In the genomic region with DNA sequence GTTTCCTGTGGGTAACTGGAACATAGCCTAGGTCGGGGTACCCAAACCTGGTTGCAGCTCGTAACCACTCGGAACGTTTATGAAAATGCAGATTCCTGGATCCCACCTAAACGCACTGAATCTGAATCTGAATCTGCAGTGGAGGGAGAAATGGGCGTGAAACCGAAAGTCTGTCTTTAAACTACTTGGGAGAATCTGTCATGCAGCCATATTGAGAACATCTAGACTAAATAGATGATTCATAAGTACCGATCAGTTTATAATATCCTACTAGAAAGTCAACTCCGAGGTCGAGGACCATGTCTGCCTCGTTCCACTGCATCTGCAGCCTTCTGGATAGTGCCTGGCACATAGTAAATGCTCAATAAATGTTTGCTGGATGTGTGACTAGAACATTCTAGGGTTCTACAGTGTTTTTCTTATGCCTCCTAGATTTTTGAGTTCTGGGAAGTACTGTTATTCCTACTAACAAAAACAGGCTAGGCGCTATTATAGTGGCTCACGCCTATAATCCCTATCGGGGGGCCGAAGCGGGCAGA, we compare ENCODE assay signal across 8 cellular contexts. TPM values are rescaled to one million over a fixed set of nuclear protein-coding genes. Genes with fewer than 3 reads are reported as not detected.
A peak's percentile ranks its signal among the peaks of the same experiment; 100 is the strongest.
DNase-seq lines count a peak whose midpoint lies in the region; TF ChIP-seq lines count a peak whose summit lies in the region.

No MANE protein-coding gene starts in this region.

- H3K4me1 ChIP-seq in CD4-positive, alpha-beta memory T cell (ENCODE audit: insufficient read depth, low read length), result peaks cover 32% of the 10 kb centered on the region
- H3K4me1 ChIP-seq in muscle layer of colon (ENCODE audit: insufficient read depth, low read length), result peaks cover 15% of the 10 kb centered on the region

- H3K4me3 Mint-ChIP-seq in CD4-positive, alpha-beta memory T cell, result peak overlapping the region; percentile 89 to 99 (median 92)

- H3K4me3 ChIP-seq in CD4-positive, alpha-beta memory T cell (ENCODE audit: low read length in 2 of 2), result peak overlapping the region; percentile 78 to 98
- peak overlapping the region; percentile 63 for H3K4me3 ChIP-seq in Jurkat, Clone E6-1 (ENCODE audit: low read length)
- H3K4me3 ChIP-seq in cardiac fibroblast (replicated peaks in 1 of 2; ENCODE audit: low read depth in 2 of 2, low read length in 2 of 2) (peak overlapping the region; percentile 91), muscle layer of colon (ENCODE audit: low read depth in 1 of 2, low read length in 2 of 2) (peak overlapping the region; percentile 99)

- peak overlapping the region; percentile 91 to 99 (median 97) for H3K27ac Mint-ChIP-seq in CD4-positive, alpha-beta memory T cell

- no peaks in the 10 kb centered on the region for H3K27me3 ChIP-seq in CD4-positive, alpha-beta memory T cell (ENCODE audit: insufficient read depth, low read length)
- H3K27me3 ChIP-seq in muscle layer of colon (ENCODE audit: control insufficient read depth in 1 of 2, insufficient read depth in 2 of 2, low read length in 2 of 2), result no peaks in the 10 kb centered on the region

- peak overlapping the region; percentile 89 for H3K9ac ChIP-seq in muscle layer of colon (ENCODE audit: low read length)

- peak overlapping the region; percentile 83 for H3K27ac ChIP-seq in CD4-positive, alpha-beta memory T cell (ENCODE audit: low read depth, low read length)
- H3K27ac ChIP-seq in muscle layer of colon (ENCODE audit: low read depth, low read length), result peak overlapping the region; percentile 93

- CTCF ChIA-PET in CD4-positive, alpha-beta memory T cell (lab: Charles Lee; ENCODE audit: partially characterized antibody), result interaction anchor here (0.7 to 1.6 kb wide), 2 partner anchors 12 to 495 kb away, joined by 3 read pairs; a partner anchor contains a TSS

- POLR2A ChIA-PET in CD4-positive, alpha-beta memory T cell (lab: Charles Lee; ENCODE audit: partially characterized antibody), result interaction anchor here (0.8 to 1.8 kb wide), 2 partner anchors 18 to 39 kb away, joined by 3 to 5 read pairs; no protein-coding TSS in a partner anchor

- intact Hi-C loops in CD4-positive, alpha-beta memory T cell (cut with micrococcal nuclease), result no loop called here

- peaks cover 22% of the 10 kb centered on the region for H3K36me3 ChIP-seq in CD4-positive, alpha-beta memory T cell (ENCODE audit: insufficient read depth, low read length)
- peaks cover 20% of the 10 kb centered on the region for H3K36me3 ChIP-seq in muscle layer of colon (ENCODE audit: insufficient read depth, low read length)

- H3K9me3 ChIP-seq in CD4-positive, alpha-beta memory T cell (ENCODE audit: control insufficient read depth in 1 of 2, low read length in 2 of 2), result no peaks in the 10 kb centered on the region
- H3K9me3 ChIP-seq in muscle layer of colon (ENCODE audit: low read length), result no peaks in the 10 kb centered on the region

- no peak for TF ChIP-seq CTCF in cardiac fibroblast (IDR thresholded peaks at IDR 0.05; ENCODE audit: low read depth, low read length)

- peaks cover 0 to 2% of the 10 kb centered on the region in 2 donors for H3K27me3 Mint-ChIP-seq in CD4-positive, alpha-beta memory T cell

- no peak for DNase-seq in CD4-positive, alpha-beta memory T cell
- no peak for DNase-seq in Jurkat, Clone E6-1 (ENCODE audit: low read depth, low spot score)
- peak in 1 of 2 donors; percentile 34 for DNase-seq in cardiac fibroblast (ENCODE audit: low read depth in 2 of 2)
- DNase-seq in effector CD8-positive, alpha-beta T cell (lab: John Stamatoyannopoulos, UW), result no peak
- DNase-seq in NCI-H2081 (lab: John Stamatoyannopoulos, UW), result no peak
- DNase-seq in NCI-H187 (lab: John Stamatoyannopoulos, UW), result no peak
- no peak for DNase-seq in activated CD4-positive, CD25-positive, alpha-beta regulatory T cell (lab: John Stamatoyannopoulos, UW)

- H3K4me1 Mint-ChIP-seq in CD4-positive, alpha-beta memory T cell, result peaks cover 12 to 39% (median 25%) of the 10 kb centered on the region in 4 donors

- H3K9me3 Mint-ChIP-seq in CD4-positive, alpha-beta memory T cell, result no peaks in the 10 kb centered on the region

- peaks cover 14 to 35% of the 10 kb centered on the region in 2 donors for H3K36me3 Mint-ChIP-seq in CD4-positive, alpha-beta memory T cell

RNA-seq across cellular contexts. Expression of a gene that starts 0.6 kb away (rescaled TPM):
- 10 to 100 TPM; 50.0 to 51.3 TPM for total RNA-seq in CD4-positive, alpha-beta memory T cell
- 10 to 100 TPM; 34.8 to 42.6 TPM for polyA plus RNA-seq in CD4-positive, alpha-beta memory T cell
- polyA plus RNA-seq in Jurkat, Clone E6-1 (2012; ENCODE audit: insufficient read depth, insufficient read length), result 34.2 TPM

RNA-seq across cellular contexts. Expression of a gene that starts 1.0 kb away (rescaled TPM):
- 10 to 100 TPM; 19.6 to 19.8 TPM for total RNA-seq in CD4-positive, alpha-beta memory T cell
- polyA plus RNA-seq in CD4-positive, alpha-beta memory T cell, result 10 to 100 TPM; 22.8 to 27.4 TPM
- 60.9 TPM for polyA plus RNA-seq in Jurkat, Clone E6-1 (2012; ENCODE audit: insufficient read depth, insufficient read length)

RNA-seq across cellular contexts. Expression of a gene that starts 17.1 kb away (rescaled TPM):
- 10 to 100 TPM; 13.9 to 16.3 TPM for total RNA-seq in CD4-positive, alpha-beta memory T cell
- 1 to 10 TPM; 5.4 to 8.6 TPM for polyA plus RNA-seq in CD4-positive, alpha-beta memory T cell
- polyA plus RNA-seq in Jurkat, Clone E6-1 (2012; ENCODE audit: insufficient read depth, insufficient read length), result 22.1 TPM

RNA-seq across cellular contexts. Expression of a gene that starts 47.2 kb away (rescaled TPM):
- total RNA-seq in CD4-positive, alpha-beta memory T cell, result 10 to 100 TPM; 11.5 to 14.9 TPM
- polyA plus RNA-seq in CD4-positive, alpha-beta memory T cell, result 10 to 100 TPM; 25.5 to 30.7 TPM
- polyA plus RNA-seq in Jurkat, Clone E6-1 (2012; ENCODE audit: insufficient read depth, insufficient read length), result 62.3 TPM

RNA-seq across cellular contexts. Expression of a gene that starts 47.5 kb away (rescaled TPM):
- total RNA-seq in CD4-positive, alpha-beta memory T cell, result 10 to 100 TPM; 76.4 to 82.4 TPM
- 10 to 100 TPM in 1 of 2 donors, 1 to 10 TPM in 1; 1.4 to 10.5 TPM for polyA plus RNA-seq in CD4-positive, alpha-beta memory T cell
- 49.7 TPM for polyA plus RNA-seq in Jurkat, Clone E6-1 (2012; ENCODE audit: insufficient read depth, insufficient read length)
